In genomic region chr6:84033523-84034451, GRCh38 we compare ENCODE assay signal across 8 cellular contexts. TPM values are rescaled to one million over a fixed set of nuclear protein-coding genes. Genes with fewer than 3 reads are reported as not detected.
DNase-seq lines count a peak whose midpoint lies in the region; ATAC-seq and TF ChIP-seq lines count a peak whose summit lies in the region.

Gene MRAP2 (plus strand): TSS chr6:84033772. CDS start chr6:84055319, 21,547 bp downstream.

- ATAC-seq in activated B cell treated with CpG ODN at 0.5 μM for 24 hours (ENCODE audit: low read depth) (no peak), left cardiac atrium (peak; percentile 84 to 93), HG03135 (IDR thresholded peaks at IDR 0.05; ENCODE audit: unreplicated experiment) (no peak)

- no peak for TF ChIP-seq CTCF in activated B cell treated with CpG ODN at 0.5 μM for 24 hours (IDR thresholded peaks at IDR 0.05)

- H3K36me3 Mint-ChIP-seq in activated B cell treated with CpG ODN at 0.5 μM for 24 hours (ENCODE audit: low read depth) = no peaks in the 10 kb centered on the region

- H3K9me3 Mint-ChIP-seq in activated B cell treated with CpG ODN at 0.5 μM for 24 hours = no peaks in the 10 kb centered on the region

- POLR2A ChIA-PET in activated B cell treated with CpG ODN at 0.5 μM for 24 hours (lab: Charles Lee) = no interaction called here

- no peak within 1 kb of the TSS for H3K27ac Mint-ChIP-seq in activated B cell treated with CpG ODN at 0.5 μM for 24 hours

- H3K27me3 Mint-ChIP-seq in activated B cell treated with CpG ODN at 0.5 μM for 24 hours = peaks cover 41% of the 10 kb centered on the region

- CTCF ChIA-PET in activated B cell treated with CpG ODN at 0.5 μM for 24 hours (lab: Charles Lee) = no interaction called here

- H3K4me3 Mint-ChIP-seq in activated B cell treated with CpG ODN at 0.5 μM for 24 hours = peak within 1 kb of the TSS; percentile 42

- intact Hi-C loops in activated B cell treated with CpG ODN at 0.5 μM for 24 hours (cut with micrococcal nuclease) (no loop called here), left cardiac atrium (cut with DNase I) (no loop called here)

- peak; percentile 61 for DNase-seq in NCI-H748 (lab: John Stamatoyannopoulos, UW; ENCODE audit: unreplicated experiment)
- DNase-seq in NCI-H748 treated with DMSO at 0.1 percent for 48 hours (lab: John Stamatoyannopoulos, UW) = no peak
- DNase-seq in HK-2 (ENCODE audit: unreplicated experiment) = peak; percentile 42
- DNase-seq in activated B cell treated with CpG ODN at 0.5 μM for 24 hours = no peak
- DNase-seq in left cardiac atrium = peak; percentile 41
- DNase-seq in pulmonary artery endothelial cell (ENCODE audit: low read depth, low spot score) = no peak
- no peak for DNase-seq in NK-92 (lab: John Stamatoyannopoulos, UW; ENCODE audit: unreplicated experiment)

- peaks cover 11% of the 10 kb centered on the region for H3K4me1 Mint-ChIP-seq in activated B cell treated with CpG ODN at 0.5 μM for 24 hours

RNA-seq across cellular contexts. Expression of gene MRAP2, which starts in this region (rescaled TPM):
- total RNA-seq in activated B cell treated with CpG ODN at 0.5 μM for 24 hours (not detected in 2 replicates), left cardiac atrium (1 to 10 TPM in 1 of 2 donors, under 1 TPM in 1; 0.38 to 1.2 TPM), pulmonary artery endothelial cell (4.4 and 13.3 TPM in 2 replicates)

Comparison
In these comparisons a context has a peak if more than half of its experiments do, and no peak if none do; other contexts are left out.
1. DNase-seq: peak in NCI-H748 (single experiment), HK-2 (single experiment) and left cardiac atrium (single experiment); none in NCI-H748 treated with DMSO at 0.1 percent for 48 hours (single experiment), activated B cell treated with CpG ODN at 0.5 μM for 24 hours (single experiment), pulmonary artery endothelial cell (single experiment) and NK-92 (single experiment).
2. ATAC-seq: peak in left cardiac atrium (2 of 2); none in activated B cell treated with CpG ODN at 0.5 μM for 24 hours (single experiment) and HG03135 (single experiment).